Comparison of ENCODE assay signal across 11 cellular contexts in the genomic region with DNA sequence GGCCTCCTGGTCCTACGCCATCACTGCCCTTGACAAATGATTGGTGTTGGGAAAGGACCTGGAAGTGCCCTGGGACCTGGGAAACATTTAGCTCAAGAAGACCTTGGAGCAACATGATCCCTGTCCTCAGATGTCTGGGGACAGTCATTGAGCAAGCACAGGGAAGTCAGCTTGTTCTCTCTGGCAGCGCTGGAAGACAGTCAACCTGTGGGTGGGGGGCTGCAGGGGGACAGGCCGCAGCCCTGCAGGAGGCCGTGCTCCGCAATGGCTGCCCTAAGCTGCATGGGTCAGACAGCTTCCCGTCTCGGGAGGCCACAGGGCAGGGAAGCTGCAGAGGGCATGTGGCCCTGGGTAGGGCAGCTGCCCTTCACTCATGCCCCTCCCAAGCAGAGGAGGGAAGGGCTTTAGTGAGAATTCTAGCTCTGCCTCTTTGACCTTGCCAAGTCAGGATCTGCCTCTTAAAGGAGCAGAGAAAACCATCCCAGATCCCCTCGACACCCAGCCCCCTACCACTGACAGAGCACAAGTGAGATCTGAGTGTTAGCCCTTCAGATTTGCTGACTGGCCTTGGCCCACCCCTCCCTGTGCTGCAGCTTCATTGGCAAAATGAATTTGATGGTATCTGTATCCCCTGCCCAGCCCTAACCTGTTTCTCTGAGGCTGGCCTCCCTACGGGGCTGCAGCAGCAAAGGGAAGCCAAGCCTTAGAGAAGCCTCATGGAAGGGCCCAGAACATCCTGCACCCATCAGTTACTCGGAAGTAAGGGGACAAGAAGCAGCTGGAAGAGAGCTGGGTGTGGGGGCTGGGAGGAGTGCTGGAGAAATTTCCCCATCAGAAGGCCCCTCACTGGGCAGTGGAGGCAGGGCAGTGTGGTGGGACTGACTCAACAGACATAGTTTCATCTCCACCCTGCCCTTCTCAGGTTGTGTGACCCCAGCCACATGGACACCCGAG. TPM values are rescaled to one million over a fixed set of nuclear protein-coding genes. Genes with fewer than 3 reads are reported as not detected.
DNase-seq lines count a peak whose midpoint lies in the region; ATAC-seq and TF ChIP-seq lines count a peak whose summit lies in the region.
"Had no signal": no experiment of that assay in that cellular context is flagged by ENCODE, and none has a peak within 500 bp of the region (broad histone marks: within the 10 kb centered on the region; RNA-seq: fewer than 3 reads in every experiment).

No MANE protein-coding gene starts in this region.

- no peaks in the 10 kb centered on the region for H3K9me3 ChIP-seq in adipocyte (ENCODE audit: control insufficient read depth, low read length)
- no peaks in the 10 kb centered on the region for H3K9me3 ChIP-seq in gastrocnemius medialis

- TF ChIP-seq POLR2A in gastrocnemius medialis (IDR thresholded peaks at IDR 0.05) = no peak

- no peaks in the 10 kb centered on the region for H3K36me3 ChIP-seq in adipocyte (ENCODE audit: control insufficient read depth, insufficient read depth, low read length, severe bottlenecking)
- no peaks in the 10 kb centered on the region for H3K36me3 ChIP-seq in gastrocnemius medialis

- peak overlapping the region; percentile 19 to 86 (median 69) for H3K27ac Mint-ChIP-seq in IgD-negative memory B cell
- H3K27ac Mint-ChIP-seq: HFFc6 had no signal

- no peaks in the 10 kb centered on the region for H3K27me3 Mint-ChIP-seq in IgD-negative memory B cell

- in situ Hi-C loops in gastrocnemius medialis (cut with MboI; ENCODE audit: low sequenced_read_pairs in 4 of 4) (loop anchor here in 1 of 4 donors (10.0 kb wide), 1 partner anchor 118 kb away; the partner anchor contains the start of gene CENPM), KBM-7 (cut with MboI; ENCODE audit: low pct_unique_long_range_greater_than_20kb, low sequenced_read_pairs) (no loop called here)

- H3K36me3 Mint-ChIP-seq in IgD-negative memory B cell = peaks cover 8% of the 10 kb centered on the region

- no peaks in the 10 kb centered on the region for H3K9me3 Mint-ChIP-seq in IgD-negative memory B cell
- H3K9me3 Mint-ChIP-seq: HFFc6 had no signal

- peak overlapping the region; percentile 81 to 92 (median 92) for H3K27ac ChIP-seq in gastrocnemius medialis

- H3K4me1 Mint-ChIP-seq in IgD-negative memory B cell = peaks cover 8 to 15% (median 11%) of the 10 kb centered on the region in 3 donors

- ATAC-seq in gastrocnemius medialis = peak; percentile 90 to 96

- peaks cover 30% of the 10 kb centered on the region for H3K4me1 ChIP-seq in adipocyte (ENCODE audit: control insufficient read depth, insufficient read depth, low read length)
- peaks cover 29 to 33% of the 10 kb centered on the region in 2 donors for H3K4me1 ChIP-seq in gastrocnemius medialis

- H3K27me3 ChIP-seq in adipocyte (replicated peaks; ENCODE audit: control insufficient read depth, insufficient read depth, low read length) (no peaks in the 10 kb centered on the region), gastrocnemius medialis (no peaks in the 10 kb centered on the region)

- peak; percentile 25 for DNase-seq in adipocyte (ENCODE audit: low read depth)
- peak; percentile 81 for DNase-seq in left kidney (ENCODE audit: low read depth, low spot score)
- DNase-seq in gastrocnemius medialis = peak; percentile 70 to 90
- no peak for DNase-seq in NCI-H2227 (lab: John Stamatoyannopoulos, UW; ENCODE audit: unreplicated experiment)
- DNase-seq in GDM1 (lab: John Stamatoyannopoulos, UW) = no peak
- DNase-seq in NCI-H146 (lab: John Stamatoyannopoulos, UW) = no peak
- no peak for DNase-seq in KBM-7
- DNase-seq: activated T-cell treated with anti-CD3 and anti-CD28 coated beads for 4 hours, HFFc6, Kasumi-1 had no signal

- intact Hi-C loops in gastrocnemius medialis (cut with DNase I; ENCODE audit: low total_unique reads) = no loop called here

- no peak overlapping the region for H3K4me3 ChIP-seq in adipocyte (ENCODE audit: low read length)
- H3K4me3 ChIP-seq in gastrocnemius medialis = peak overlapping the region in 1 of 4 donors; percentile 19

- no peak for TF ChIP-seq CTCF in gastrocnemius medialis (IDR thresholded peaks at IDR 0.05 in 4 of 5, conservative IDR thresholded peaks at IDR 0.05 in 1 of 5)

- peak overlapping the region in 1 of 4 donors; percentile 11 for H3K4me3 Mint-ChIP-seq in IgD-negative memory B cell
- H3K4me3 Mint-ChIP-seq: HFFc6 had no signal

- H3K9ac ChIP-seq in adipocyte (ENCODE audit: low read length) = no peak overlapping the region

RNA-seq across cellular contexts. Expression of gene SREBF2, which starts 6.2 kb away (rescaled TPM):
- 59.8 TPM for polyA plus RNA-seq in IgD-negative memory B cell
- total RNA-seq in gastrocnemius medialis = 10 to 100 TPM; 25.1 to 40.9 (median 36.1) TPM

RNA-seq across cellular contexts. Expression of gene CCDC134, which starts 26.2 kb away (rescaled TPM):
- 6.1 TPM for polyA plus RNA-seq in IgD-negative memory B cell
- 1 to 10 TPM; 3.3 to 7.7 (median 6.0) TPM for total RNA-seq in gastrocnemius medialis

Comparison
In these comparisons a context has a peak if more than half of its experiments do, and no peak if none do; other contexts are left out.
1. DNase-seq: peak in adipocyte (single experiment), left kidney (single experiment) and gastrocnemius medialis (2 of 2); none in NCI-H2227 (single experiment), GDM1 (single experiment), NCI-H146 (single experiment) and KBM-7 (single experiment).